Comparison of ENCODE assay signal across 28 cellular contexts in genomic region chr14:92735344-92735743, GRCh38.
"Had no signal": no experiment of that assay in that cellular context is flagged by ENCODE, and none has a peak within 500 bp of the region (broad histone marks: within the 10 kb centered on the region; RNA-seq: fewer than 3 reads in every experiment).

No MANE protein-coding gene starts in this region.

- H3K4me3 ChIP-seq: adrenal gland, body of pancreas, colonic mucosa, dorsolateral prefrontal cortex had no signal

- H3K9me3 ChIP-seq: adrenal gland, body of pancreas, colonic mucosa had no signal

- H3K36me3 ChIP-seq: colonic mucosa had no signal

- ATAC-seq: activated CD4-positive, alpha-beta T cell treated with anti-CD3 and anti-CD28 coated beads for 36 hours; activated CD8-positive, alpha-beta memory T cell treated with anti-CD3 and anti-CD28 coated beads, Interleukin-2, amount 10 ng/mL, durations not matched to agents 7 days and 5 days; activated CD8-positive, alpha-beta T cell treated with anti-CD3 and anti-CD28 coated beads, Interleukin-2, amount 10 ng/mL, durations not matched to agents 7 days and 5 days; activated naive CD8-positive, alpha-beta T cell treated with anti-CD3 and anti-CD28 coated beads, Interleukin-2, amount 50 U/mL, for 24 hours; body of pancreas; esophagus mucosa had no signal

- DNase-seq: activated CD4-positive, alpha-beta memory T cell treated with anti-CD3 and anti-CD28 coated beads for 36 hours; activated CD4-positive, alpha-beta T cell treated with anti-CD3 and anti-CD28 coated beads for 36 hours; activated CD4-positive, alpha-beta T cell treated with anti-CD3 and anti-CD28 coated beads, Interleukin-2, amount 10 ng/mL, durations not matched to agents 24 days and 14 days; activated CD4-positive, CD25-positive, alpha-beta regulatory T cell; activated CD4-positive, CD25-positive, alpha-beta regulatory T cell treated with anti-CD3 and anti-CD28 coated beads, Interleukin-2, amount 50 U/mL, for 72 hours; activated CD8-positive, alpha-beta memory T cell treated with anti-CD3 and anti-CD28 coated beads, Interleukin-2, amount 10 ng/mL, durations not matched to agents 7 days and 5 days; activated CD8-positive, alpha-beta memory T cell treated with anti-CD3 and anti-CD28 coated beads, Interleukin-2, amount 50 U/mL, for 4 hours; activated CD8-positive, alpha-beta T cell treated with anti-CD3 and anti-CD28 coated beads, Interleukin-2, amount 10 ng/mL, durations not matched to agents 7 days and 5 days; activated effector memory CD4-positive, alpha-beta T cell treated with anti-CD3 and anti-CD28 coated beads, Interleukin-2, amount 50 U/mL, for 16 hours; activated naive CD4-positive, alpha-beta T cell treated with anti-CD3 and anti-CD28 coated beads for 36 hours; activated naive CD8-positive, alpha-beta T cell treated with anti-CD3 and anti-CD28 coated beads for 36 hours; activated naive CD8-positive, alpha-beta T cell treated with anti-CD3 and anti-CD28 coated beads, Interleukin-2, amount 50 U/mL, for 24 hours; activated T-cell treated with anti-CD3 and anti-CD28 coated beads, Interleukin-2, amount 50 U/mL, for 1 hour; activated T-cell treated with anti-CD3 and anti-CD28 coated beads, Interleukin-2, amount 50 U/mL, for 48 hours; adrenal gland; amygdala; aorta; body of pancreas; central memory CD4-positive, alpha-beta T cell; cerebellar nuclear complex; colonic mucosa; dorsolateral prefrontal cortex; effector memory CD4-positive, alpha-beta T cell; endodermal cell; foreskin fibroblast; head of caudate nucleus; T-helper 2 cell had no signal

- H3K4me1 ChIP-seq: body of pancreas had no signal

- H3K27me3 ChIP-seq: adrenal gland, body of pancreas, colonic mucosa, dorsolateral prefrontal cortex had no signal

- H3K27ac ChIP-seq: adrenal gland, body of pancreas, colonic mucosa, dorsolateral prefrontal cortex had no signal
